ENCODE assay signal across 27 cellular contexts in the genomic region with DNA sequence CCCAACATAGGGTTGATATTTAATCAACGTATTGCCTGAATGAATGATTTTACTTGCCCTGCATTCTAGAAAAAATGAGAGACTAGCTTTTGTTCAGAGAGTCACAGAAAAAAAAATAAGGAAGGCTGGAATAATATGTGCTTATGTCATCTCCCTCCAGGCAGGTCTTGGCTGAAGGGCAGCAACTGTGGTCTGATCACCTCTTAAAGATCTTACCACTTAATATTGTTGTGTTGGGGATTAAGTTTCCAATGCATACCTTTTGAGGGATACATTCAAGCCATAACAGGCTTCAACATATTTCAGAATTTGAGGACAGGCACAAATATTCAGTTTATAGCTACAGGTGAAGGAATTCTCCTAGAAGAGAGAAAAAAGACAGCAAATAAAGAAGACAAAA.
DNase-seq lines count a peak whose midpoint lies in the region; ATAC-seq and TF ChIP-seq lines count a peak whose summit lies in the region.
"Had no signal": no experiment of that assay in that cellular context is flagged by ENCODE, and none has a peak within 500 bp of the region (broad histone marks: within the 10 kb centered on the region; RNA-seq: fewer than 3 reads in every experiment).

No MANE protein-coding gene starts in this region.

- intact Hi-C loops in CD8-positive, alpha-beta T cell (cut with DNase I, micrococcal nuclease) = loop anchor here (2.0 to 5.0 kb wide), 2 partner anchors 51 to 88 kb away; no protein-coding TSS in a partner anchor

- ATAC-seq in CD8-positive, alpha-beta T cell = no peak
- ATAC-seq in RWPE2 (ENCODE audit: low read depth) = peak; percentile 41; the same call in 1 of the 3 replicates
- no peak for ATAC-seq in HG03139 (IDR thresholded peaks at IDR 0.05; ENCODE audit: unreplicated experiment)
- ATAC-seq: A549, GM12878, HepG2, K562, Right ventricle myocardium inferior had no signal

- H3K4me3 Mint-ChIP-seq in CD8-positive, alpha-beta T cell = peak overlapping the region; percentile 8
- H3K4me3 Mint-ChIP-seq: CD4-positive, alpha-beta T cell had no signal

- H3K9me3 ChIP-seq in CD8-positive, alpha-beta T cell (ENCODE audit: low read length) = no peaks in the 10 kb centered on the region
- H3K9me3 ChIP-seq in RWPE2 (ENCODE audit: severe bottlenecking) = no peaks in the 10 kb centered on the region
- H3K9me3 ChIP-seq: A549, MG63, Peyer's patch, SJCRH30 had no signal

- CTCF ChIA-PET in CD8-positive, alpha-beta T cell (lab: Charles Lee) = no interaction called here

- peaks cover 21% of the 10 kb centered on the region for H3K4me1 ChIP-seq in CD8-positive, alpha-beta T cell (ENCODE audit: insufficient read depth, low read length)
- H3K4me1 ChIP-seq in RWPE2 (ENCODE audit: insufficient read depth, poor library complexity, severe bottlenecking) = peaks cover 13% of the 10 kb centered on the region
- H3K4me1 ChIP-seq: A549, Peyer's patch, SJCRH30 had no signal

- no peak overlapping the region for H3K27ac Mint-ChIP-seq in CD8-positive, alpha-beta T cell
- H3K27ac Mint-ChIP-seq: CD4-positive, alpha-beta T cell had no signal

- H3K27me3 Mint-ChIP-seq in CD8-positive, alpha-beta T cell (ENCODE audit: low read depth) = peaks cover 65% of the 10 kb centered on the region

- POLR2A ChIA-PET in CD8-positive, alpha-beta T cell (lab: Charles Lee) = no interaction called here

- H3K4me1 Mint-ChIP-seq in CD8-positive, alpha-beta T cell (ENCODE audit: low read depth) = peaks cover 25% of the 10 kb centered on the region

- peaks cover 27% of the 10 kb centered on the region for H3K27me3 ChIP-seq in CD8-positive, alpha-beta T cell (ENCODE audit: insufficient read depth, low read length)
- H3K27me3 ChIP-seq in RWPE2 (ENCODE audit: insufficient read depth, poor library complexity, severe bottlenecking) = no peaks in the 10 kb centered on the region
- H3K27me3 ChIP-seq: MG63, Peyer's patch, SJCRH30 had no signal

- TF ChIP-seq CTCF in CD8-positive, alpha-beta T cell (IDR thresholded peaks at IDR 0.05) = no peak
- no peak for TF ChIP-seq CTCF in RWPE2 (IDR thresholded peaks at IDR 0.05; ENCODE audit: poor library complexity, severe bottlenecking)

- no peak overlapping the region for H3K4me3 ChIP-seq in CD8-positive, alpha-beta T cell (ENCODE audit: low read depth, low read length)
- H3K4me3 ChIP-seq in RWPE2 (ENCODE audit: severe bottlenecking) = no peak overlapping the region
- H3K4me3 ChIP-seq: A549; BLaER1 treated with 17β-estradiol and CSF1 and Interleukin-3, amounts not matched to agents 10 nM and 100 nM; GM12878; K562; MG63; Peyer's patch; SJCRH30 had no signal

- no peaks in the 10 kb centered on the region for H3K36me3 ChIP-seq in CD8-positive, alpha-beta T cell (ENCODE audit: insufficient read depth, low read length)
- H3K36me3 ChIP-seq in RWPE2 (ENCODE audit: low read depth) = no peaks in the 10 kb centered on the region
- H3K36me3 ChIP-seq: BLaER1 treated with 17β-estradiol and CSF1 and Interleukin-3, amounts not matched to agents 10 nM and 100 nM; MG63; Peyer's patch had no signal

- DNase-seq in CD8-positive, alpha-beta T cell = no peak
- DNase-seq in ELR (ENCODE audit: low read depth) (peak; percentile 36), RWPE2 (ENCODE audit: low spot score) (no peak), epithelial cell of prostate (ENCODE audit: low read depth, low spot score) (peak; percentile 37), NCI-H1048 (lab: John Stamatoyannopoulos, UW) (no peak), midbrain (lab: John Stamatoyannopoulos, UW) (no peak)
- DNase-seq in activated CD8-positive, alpha-beta memory T cell treated with anti-CD3 and anti-CD28 coated beads, Interleukin-2, amount 50 U/mL, for 48 hours = no peak
- DNase-seq: AML-193; CD4-positive, alpha-beta T cell; COR-L47; DMS53; GDM1; Kasumi-1; MG63; NCI-H1694; NCI-H2029 treated with DMSO at 0.1 percent for 48 hours; NCI-H446 treated with DMSO at 0.1 percent for 48 hours; NCI-H526; Peyer's patch; SJCRH30 had no signal

- no peaks in the 10 kb centered on the region for H3K9me3 Mint-ChIP-seq in CD8-positive, alpha-beta T cell

- H3K27ac ChIP-seq in CD8-positive, alpha-beta T cell (ENCODE audit: low read depth, low read length) = no peak overlapping the region
- H3K27ac ChIP-seq in RWPE2 (ENCODE audit: poor library complexity, severe bottlenecking) (peak overlapping the region; percentile 21), epithelial cell of prostate (no peak overlapping the region)
- H3K27ac ChIP-seq: A549; BLaER1 treated with 17β-estradiol and CSF1 and Interleukin-3, amounts not matched to agents 10 nM and 100 nM; Peyer's patch; SJCRH30 had no signal

- H3K36me3 Mint-ChIP-seq in CD8-positive, alpha-beta T cell = no peaks in the 10 kb centered on the region

Comparison
In these comparisons a context has a peak if more than half of its experiments do, and no peak if none do; other contexts are left out.
1. DNase-seq: peak in ELR (single experiment) and epithelial cell of prostate (single experiment); none in CD8-positive, alpha-beta T cell (0 of 7), RWPE2 (single experiment), NCI-H1048 (single experiment), midbrain (single experiment) and activated CD8-positive, alpha-beta memory T cell treated with anti-CD3 and anti-CD28 coated beads, Interleukin-2, amount 50 U/mL, for 48 hours (single experiment).